24 cellular contexts compared by ENCODE assay signal in genomic region chr13:21742041-21742440, GRCh38.
"Had no signal": no experiment of that assay in that cellular context is flagged by ENCODE, and none has a peak within 500 bp of the region (broad histone marks: within the 10 kb centered on the region; RNA-seq: fewer than 3 reads in every experiment).

No MANE protein-coding gene starts in this region.

- H3K4me3 ChIP-seq: gastrocnemius medialis, prostate gland, right atrium auricular region, sigmoid colon, spleen, thoracic aorta, tibial nerve had no signal

- H3K9me3 ChIP-seq: gastrocnemius medialis, prostate gland, right atrium auricular region, sigmoid colon, spleen, thoracic aorta, tibial nerve had no signal

- FAIRE-seq: islet of Langerhans had no signal

- ATAC-seq: esophagus mucosa; gastrocnemius medialis; naive thymus-derived CD8-positive, alpha-beta T cell; stimulated activated naive B cell treated with anti-CD40 and anti-IgM and Interleukin-4, amounts not matched to agents 10 μg/mL and 1 μg/mL and 100 μg/mL, for 72 hours had no signal

- H3K27me3 ChIP-seq: gastrocnemius medialis, right atrium auricular region, sigmoid colon, tibial nerve had no signal

- H3K27ac ChIP-seq: epithelial cell of prostate, gastrocnemius medialis, prostate gland, right atrium auricular region, sigmoid colon, spleen, thoracic aorta, tibial nerve had no signal

- DNase-seq: caudate nucleus; cerebellar nuclear complex; effector CD8-positive, alpha-beta T cell; endodermal cell; foreskin fibroblast; gastrocnemius medialis; head of caudate nucleus; kidney glomerular epithelial cell; mesenchymal stem cell; midbrain; naive thymus-derived CD8-positive, alpha-beta T cell; nephron progenitor cell; nucleus accumbens; sigmoid colon; spleen; stimulated activated CD4-positive, alpha-beta T cell treated with anti-CD3 and anti-CD28 coated beads, Interleukin-4, amount 100 ng/mL, for 4 hours; stimulated activated naive B cell treated with anti-CD40 and anti-IgM and Interleukin-4, amounts not matched to agents 10 μg/mL and 1 μg/mL and 100 μg/mL, for 72 hours had no signal

- H3K4me1 ChIP-seq: prostate gland, right atrium auricular region, spleen, tibial nerve had no signal

- H3K36me3 ChIP-seq: gastrocnemius medialis, prostate gland, right atrium auricular region, sigmoid colon, spleen, thoracic aorta, tibial nerve had no signal
